ENCODE assay signal across 17 cellular contexts in genomic region chr10:77506517-77506916, GRCh38.
DNase-seq lines count a peak whose midpoint lies in the region; ATAC-seq, FAIRE-seq and TF ChIP-seq lines count a peak whose summit lies in the region.
"Had no signal": no experiment of that assay in that cellular context is flagged by ENCODE, and none has a peak within 500 bp of the region (broad histone marks: within the 10 kb centered on the region; RNA-seq: fewer than 3 reads in every experiment).

No MANE protein-coding gene starts in this region.

- intact Hi-C loops in HCT116 (cut with micrococcal nuclease) (loop anchor here (5.0 to 10.0 kb wide), 2 partner anchors 154 to 342 kb away; no protein-coding TSS in a partner anchor), sigmoid colon (cut with DNase I) (no loop called here), HepG2 (cut with micrococcal nuclease; ENCODE audit: unreplicated experiment) (loop anchor here (10.0 kb wide), 1 partner anchor 342 kb away; no protein-coding TSS in a partner anchor), kidney (cut with DNase I) (no loop called here)

- H2AFZ ChIP-seq in HCT116 (ENCODE audit: low read depth, low read length, poor library complexity, severe bottlenecking) (no peak overlapping the region), HepG2 (ENCODE audit: low read length) (no peak overlapping the region)

- CTCF ChIA-PET in HCT116 (lab: Charles Lee), result interaction anchor here (1.0 to 1.6 kb wide), 3 partner anchors 78 to 135 kb away, joined by 5 to 6 read pairs (median 5); no protein-coding TSS in a partner anchor
- CTCF ChIA-PET in HepG2 (lab: Yijun Ruan, JAX; ENCODE audit: low intra/inter-chr PET ratio, low total read pairs), result no interaction called here

- H3K9ac ChIP-seq in HCT116 (ENCODE audit: low read length) (peak overlapping the region; percentile 28), HepG2 (ENCODE audit: insufficient read depth, low read depth, low read length) (no peak overlapping the region), kidney (ENCODE audit: low read length in 2 of 2) (no peak overlapping the region)

- H4K20me1 ChIP-seq in HCT116 (ENCODE audit: insufficient read depth) (no peaks in the 10 kb centered on the region), HepG2 (ENCODE audit: insufficient read depth, low read length) (no peaks in the 10 kb centered on the region)

- TF ChIP-seq CTCF in HCT116 (IDR thresholded peaks at IDR 0.05 in 2 of 3, conservative IDR thresholded peaks at IDR 0.05 in 1 of 3; ENCODE audit: borderline replicate concordance in 1 of 3, insufficient read depth in 1 of 3, low read depth in 2 of 3, low read length in 2 of 3) (no peak), fibroblast of mammary gland (conservative IDR thresholded peaks at IDR 0.05; ENCODE audit: control insufficient read depth, insufficient read depth, low read depth, low read length) (no peak), sigmoid colon (IDR thresholded peaks at IDR 0.05) (no peak), HepG2 (CRISPR knock-in tag; IDR thresholded peaks at IDR 0.05) (no peak), kidney (IDR thresholded peaks at IDR 0.05; ENCODE audit: borderline replicate concordance, extremely low read depth, insufficient read depth) (no peak)

- H3K9me3 ChIP-seq in HCT116 (ENCODE audit: control insufficient read depth in 1 of 2, insufficient read depth in 1 of 2, low read depth in 1 of 2, low read length in 2 of 2), result no peaks in the 10 kb centered on the region
- no peaks in the 10 kb centered on the region for H3K9me3 ChIP-seq in SJSA1 (replicated peaks)
- H3K9me3 ChIP-seq in sigmoid colon, result no peaks in the 10 kb centered on the region
- H3K9me3 ChIP-seq in HepG2 (ENCODE audit: low read length), result no peaks in the 10 kb centered on the region
- H3K9me3 ChIP-seq in kidney (ENCODE audit: control insufficient read depth in 1 of 2, low read length in 2 of 2), result no peaks in the 10 kb centered on the region
- H3K9me3 ChIP-seq: left lung had no signal

- ATAC-seq in HCT116 (no peak), GM21717 (IDR thresholded peaks at IDR 0.05; ENCODE audit: unreplicated experiment) (no peak), HepG2 (no peak)

- 80 to 86% methylated on average over 2 of the region's 2 CpGs for WGBS in sigmoid colon, 2 donors
- 53% methylated on average over 2 of the region's 2 CpGs for WGBS in HepG2 (ENCODE audit: low lambda C conversion rate)

- TF ChIP-seq EP300 in sigmoid colon (IDR thresholded peaks at IDR 0.05) (no peak), HepG2 (IDR thresholded peaks at IDR 0.05; ENCODE audit: low read depth in 2 of 2, low read length in 2 of 2) (no peak), HepG2 (CRISPR knock-in tag; IDR thresholded peaks at IDR 0.05; ENCODE audit: borderline replicate concordance) (no peak)

- FAIRE-seq in HepG2 (lab: Jason Lieb, UNC), result no peak
- no peak for FAIRE-seq in kidney (lab: Jason Lieb, UNC)
- FAIRE-seq: frontal cortex had no signal

- in situ Hi-C loops in HepG2 (cut with HindIII; ENCODE audit: extremely low pct_ligation_motif_present, low pct_unique_long_range_greater_than_20kb), result no loop called here

- H3K79me2 ChIP-seq in HCT116 (ENCODE audit: insufficient read depth, low read length) (no peaks in the 10 kb centered on the region), HepG2 (ENCODE audit: insufficient read depth, low read length) (no peaks in the 10 kb centered on the region)

- BruUV-seq in HCT116 (replicated peaks; lab: Mats Ljungman, UMichigan) (no TSS peak), HepG2 (replicated peaks; lab: Mats Ljungman, UMichigan) (no TSS peak)

- H3K36me3 ChIP-seq in HCT116 (ENCODE audit: control insufficient read depth in 1 of 2, insufficient read depth in 2 of 2, low read length in 2 of 2), result no peaks in the 10 kb centered on the region
- no peaks in the 10 kb centered on the region for H3K36me3 ChIP-seq in SJSA1
- no peaks in the 10 kb centered on the region for H3K36me3 ChIP-seq in sigmoid colon
- H3K36me3 ChIP-seq in HepG2 (replicated peaks in 1 of 2; ENCODE audit: control insufficient read depth in 1 of 2, insufficient read depth in 2 of 2, low read length in 2 of 2), result no peaks in the 10 kb centered on the region
- H3K36me3 ChIP-seq in kidney (ENCODE audit: control insufficient read depth in 1 of 2, insufficient read depth in 2 of 2, low read length in 2 of 2), result no peaks in the 10 kb centered on the region
- H3K36me3 ChIP-seq: left lung had no signal

- peak overlapping the region; percentile 78 for H3K4me2 ChIP-seq in HCT116 (ENCODE audit: low read length)
- no peak overlapping the region for H3K4me2 ChIP-seq in HepG2 (ENCODE audit: low read depth, low read length)

- DNase-seq in HCT116 (ENCODE audit: low read depth, low spot score) (no peak), SJSA1 (ENCODE audit: low read depth in 1 of 2, low spot score in 2 of 2) (no peak), fibroblast of mammary gland (ENCODE audit: low read depth) (peak; percentile 32), sigmoid colon (no peak), HepG2 (ENCODE audit: low spot score) (no peak), kidney (no peak)
- DNase-seq in stimulated activated CD4-positive, alpha-beta T cell treated with anti-CD3 and anti-CD28 coated beads, Interleukin-15, amount 100 ng/mL, for 24 hours, result no peak
- DNase-seq: Calu3; cerebellar nuclear complex; Kasumi-1; left lung; NCI-H1105 treated with DMSO at 0.1 percent for 48 hours; NCI-H69; nucleus accumbens; stimulated activated CD4-positive, alpha-beta T cell treated with anti-CD3 and anti-CD28 coated beads, Interleukin-2, amount 100 ng/mL, for 48 hours had no signal

- no peak for TF ChIP-seq POLR2A in HCT116 (IDR thresholded peaks at IDR 0.05; ENCODE audit: borderline replicate concordance, extremely low read depth, insufficient read depth, insufficient read length)
- TF ChIP-seq POLR2A in sigmoid colon (IDR thresholded peaks at IDR 0.05), result no peak
- TF ChIP-seq POLR2A in HepG2 (IDR thresholded peaks at IDR 0.05; ENCODE audit: insufficient read depth in 1 of 2, low read depth in 2 of 2, low read length in 2 of 2), result no peak

- POLR2A ChIA-PET in HCT116 (lab: Charles Lee), result interaction anchor here (1.2 kb wide), 1 partner anchor 28 kb away, joined by 5 read pairs; no protein-coding TSS in a partner anchor
- POLR2A ChIA-PET in HepG2 (lab: Yijun Ruan, JAX), result no interaction called here

- H3K27ac ChIP-seq in HCT116 (ENCODE audit: low read depth, low read length) (peak overlapping the region; percentile 77; the same call in 1 of the 2 replicates), SJSA1 (peak overlapping the region; percentile 90), sigmoid colon (peak overlapping the region in 3 of 4 donors; percentile 9 to 34 (median 22)), HepG2 (ENCODE audit: extremely low read length, insufficient read depth, low read length) (no peak overlapping the region), kidney (ENCODE audit: low read depth in 2 of 2, low read length in 2 of 2) (no peak overlapping the region)

- TF ChIP-seq RAD21 in HCT116 (IDR thresholded peaks at IDR 0.05; ENCODE audit: low read depth) (no peak), HepG2 (CRISPR knock-in tag; IDR thresholded peaks at IDR 0.05) (no peak)

- peak overlapping the region in 1 of 2 experiments; percentile 47; a peak in 2 of 4 replicates for H3K4me3 ChIP-seq in HCT116 (replicated peaks in 1 of 2; ENCODE audit: low read depth in 1 of 2, low read length in 2 of 2)
- H3K4me3 ChIP-seq in SJSA1, result no peak overlapping the region
- H3K4me3 ChIP-seq in fibroblast of mammary gland (ENCODE audit: control insufficient read depth, low read depth, low read length), result no peak overlapping the region
- H3K4me3 ChIP-seq in sigmoid colon, result no peak overlapping the region
- no peak overlapping the region for H3K4me3 ChIP-seq in HepG2 (replicated peaks in 1 of 3; ENCODE audit: insufficient read depth in 1 of 3, low read depth in 2 of 3, low read length in 3 of 3)
- H3K4me3 ChIP-seq in kidney (ENCODE audit: low read length in 2 of 2), result no peak overlapping the region
- H3K4me3 ChIP-seq: left lung had no signal

- no peaks in the 10 kb centered on the region for H3K9me2 ChIP-seq in HCT116 (ENCODE audit: insufficient read depth)

- H3K27me3 ChIP-seq in HCT116 (ENCODE audit: insufficient read depth, low read length) (no peaks in the 10 kb centered on the region), SJSA1 (replicated peaks) (no peaks in the 10 kb centered on the region), sigmoid colon (no peaks in the 10 kb centered on the region), HepG2 (ENCODE audit: control insufficient read depth in 1 of 2, insufficient read depth in 2 of 2, low read length in 2 of 2) (no peaks in the 10 kb centered on the region)

- H3K4me1 ChIP-seq in HCT116 (ENCODE audit: control insufficient read depth in 1 of 2, insufficient read depth in 2 of 2, low read length in 2 of 2) (peaks cover 32 to 88% of the 10 kb centered on the region in 2 experiments), SJSA1 (replicated peaks) (peaks cover 47% of the 10 kb centered on the region), sigmoid colon (peaks cover 0 to 67% (median 60%) of the 10 kb centered on the region in 4 donors), HepG2 (ENCODE audit: insufficient read depth, low read length) (no peaks in the 10 kb centered on the region), kidney (ENCODE audit: control insufficient read depth in 1 of 2, insufficient read depth in 1 of 2, low read depth in 1 of 2, low read length in 2 of 2) (peaks cover 0 to 5% of the 10 kb centered on the region in 2 donors)

- RAD21 ChIA-PET in HCT116 (lab: Charles Lee; ENCODE audit: low non-redundant PET in 1 of 2, low total read pairs in 2 of 2, uncharacterized antibody in 2 of 2, unreplicated experiment in 2 of 2), result no interaction called here

TF ChIP-seq in HCT116, 20 proteins besides CTCF, POLR2A, EP300 and RAD21:
- TF ChIP-seq SRF (IDR thresholded peaks at IDR 0.05; ENCODE audit: low read depth) (no peak), TCF7L2 (IDR thresholded peaks at IDR 0.05; ENCODE audit: borderline replicate concordance, extremely low read depth, insufficient read depth, insufficient read length) (peak; percentile 12), ZFX (IDR thresholded peaks at IDR 0.05) (no peak), FOSL1 (IDR thresholded peaks at IDR 0.05; ENCODE audit: low read depth) (no peak), JUND (IDR thresholded peaks at IDR 0.05) (no peak), SIN3A (IDR thresholded peaks at IDR 0.05; ENCODE audit: low read depth) (no peak), CBX3 (IDR thresholded peaks at IDR 0.05; ENCODE audit: low read depth) (no peak)
TF ChIP-seq in HCT116: peak in this region for 1.

Comparison
In these comparisons a context has a peak if more than half of its experiments do, and no peak if none do; other contexts are left out.
1. H3K27ac ChIP-seq: peak in HCT116 (single experiment), SJSA1 (single experiment) and sigmoid colon (3 of 4); none in HepG2 (single experiment) and kidney (0 of 2).
2. intact Hi-C loops: an anchor here in HCT116 (5.0 to 10.0 kb wide) and HepG2 (10.0 kb wide); none called in sigmoid colon and kidney.
3. Of the 20 proteins assayed by ChIP-seq in both HepG2 and HCT116: peak only in HepG2: none; only in HCT116: TCF7L2; in both: none; in neither: 19.